In genomic region chr19:1862424-1863307, GRCh38 we compare ENCODE assay signal across 8 cellular contexts. TPM values are rescaled to one million over a fixed set of nuclear protein-coding genes. Genes with fewer than 3 reads are reported as not detected.
DNase-seq lines count a peak whose midpoint lies in the region; ATAC-seq and TF ChIP-seq lines count a peak whose summit lies in the region.

No MANE protein-coding gene starts in this region.

- no peak overlapping the region for H2BK12ac ChIP-seq in H9 (ENCODE audit: insufficient read length, low read depth, low read length)

- POLR2A ChIA-PET in OCI-LY7 (lab: Charles Lee): no interaction called here

- H3K9me3 ChIP-seq in H9 (ENCODE audit: control insufficient read depth, low read depth, low read length) (no peaks in the 10 kb centered on the region), OCI-LY7 (ENCODE audit: low read length) (no peaks in the 10 kb centered on the region), iPS-18a (ENCODE audit: control insufficient read depth, low read depth, low read length) (no peaks in the 10 kb centered on the region)

- no peak overlapping the region for H2AK5ac ChIP-seq in H9 (ENCODE audit: insufficient read length, low read length)

- H3K4me2 ChIP-seq in H9 (ENCODE audit: insufficient read depth, insufficient read length, low read length): peak overlapping the region; percentile 84
- H3K4me2 ChIP-seq in OCI-LY7 (ENCODE audit: low read length): peak overlapping the region; percentile 98

- H3T11ph ChIP-seq in H9 (ENCODE audit: low read length): no peak overlapping the region

- no peak overlapping the region for H4K8ac ChIP-seq in H9 (replicated peaks; ENCODE audit: insufficient read length, low read depth, low read length)

- H3K27ac ChIP-seq in H9 (ENCODE audit: insufficient read length, low read depth, low read length): no peak overlapping the region
- H3K27ac ChIP-seq in OCI-LY7 (ENCODE audit: low read depth, low read length, poor library complexity, severe bottlenecking): peak overlapping the region; percentile 68
- H3K27ac ChIP-seq in iPS-18a (ENCODE audit: low read length): no peak overlapping the region

- intact Hi-C loops in OCI-LY7 (cut with micrococcal nuclease; ENCODE audit: unreplicated experiment): no loop called here

- CTCF ChIA-PET in OCI-LY7 (lab: Charles Lee; ENCODE audit: unreplicated experiment): no interaction called here

- H3K9ac ChIP-seq in H9 (ENCODE audit: extremely low read depth, insufficient read length, low read length) (peak overlapping the region; percentile 51), iPS-18a (ENCODE audit: low read length) (peak overlapping the region; percentile 52)

- DNase-seq in DMS53 (lab: John Stamatoyannopoulos, UW) (peak; percentile 69), H9 (no peak), OCI-LY7 (ENCODE audit: low spot score) (peak; percentile 58)
- peak; percentile 68 for DNase-seq in activated naive CD4-positive, alpha-beta T cell treated with anti-CD3 and anti-CD28 coated beads, Interleukin-2, amount 50 U/mL, for 16 hours
- DNase-seq in stimulated activated CD4-positive, alpha-beta T cell treated with anti-CD3 and anti-CD28 coated beads, Interleukin-1b, Interleukin-23, amount 100 ng/mL, for 48 hours: peak; percentile 53

- no TSS peak for BruUV-seq in OCI-LY7 (replicated peaks; lab: Mats Ljungman, UMichigan)

- H3K4me1 ChIP-seq in H9 (ENCODE audit: insufficient read depth, low read length): peaks cover 3% of the 10 kb centered on the region; the same call in 1 of the 2 replicates
- peaks cover 48% of the 10 kb centered on the region for H3K4me1 ChIP-seq in OCI-LY7 (ENCODE audit: insufficient read depth, low read length, poor library complexity, severe bottlenecking)
- H3K4me1 ChIP-seq in iPS-18a (ENCODE audit: control insufficient read depth, low read depth, low read length): peaks cover 31% of the 10 kb centered on the region

- H2BK120ac ChIP-seq in H9 (ENCODE audit: low read depth, low read length, poor library complexity, severe bottlenecking): no peak overlapping the region

- peaks cover 14% of the 10 kb centered on the region for H3K23me2 ChIP-seq in H9 (ENCODE audit: insufficient read length, low read depth, low read length, poor library complexity, severe bottlenecking)

- no peak overlapping the region for H3K23ac ChIP-seq in H9 (ENCODE audit: insufficient read length, low read depth, low read length)

- H3K56ac ChIP-seq in H9 (ENCODE audit: insufficient read length, low read depth, low read length): no peak overlapping the region

- H3K27me3 ChIP-seq in H9 (ENCODE audit: insufficient read depth, low read length) (no peaks in the 10 kb centered on the region; the same call in 1 of the 2 replicates), iPS-18a (ENCODE audit: control insufficient read depth, insufficient read depth, low read length) (peaks cover 38% of the 10 kb centered on the region)

- no peak overlapping the region for H3K14ac ChIP-seq in H9 (ENCODE audit: insufficient read depth, low read length)

- H3K79me2 ChIP-seq in H9 (ENCODE audit: insufficient read depth, low read length) (peaks cover 34% of the 10 kb centered on the region; the same call in 1 of the 2 replicates), OCI-LY7 (ENCODE audit: insufficient read depth, low read depth, low read length) (peaks cover 47% of the 10 kb centered on the region)

- H3K4me3 ChIP-seq in OCI-LY7 (ENCODE audit: low read depth, low read length, poor library complexity, severe bottlenecking) (peak overlapping the region; percentile 97), iPS-18a (ENCODE audit: low read length) (peak overlapping the region; percentile 73)

- no peak overlapping the region for H4K5ac ChIP-seq in H9 (ENCODE audit: insufficient read length, low read depth, low read length)

- H3K79me1 ChIP-seq in H9 (ENCODE audit: insufficient read depth, low read depth, low read length, poor library complexity, severe bottlenecking): peaks cover 6% of the 10 kb centered on the region

- no peaks in the 10 kb centered on the region; a peak in 1 of 5 replicates for H3K9me3 Mint-ChIP-seq in H9

- peak overlapping the region; percentile 86 to 93 for H3K4me3 Mint-ChIP-seq in H9

- H4K20me1 ChIP-seq in H9 (ENCODE audit: control insufficient read depth, insufficient read depth, insufficient read length): peaks cover 3% of the 10 kb centered on the region
- H4K20me1 ChIP-seq in OCI-LY7 (ENCODE audit: insufficient read depth, low read length): peaks cover 23% of the 10 kb centered on the region

- H2AFZ ChIP-seq in H9 (ENCODE audit: low read length) (no peak overlapping the region), OCI-LY7 (ENCODE audit: low read length) (no peak overlapping the region)

- no peak overlapping the region for H2BK5ac ChIP-seq in H9 (ENCODE audit: insufficient read length, low read length)

- TF ChIP-seq CTCF in H9 (conservative IDR thresholded peaks at IDR 0.05): no peak
- TF ChIP-seq CTCF in OCI-LY7 (conservative IDR thresholded peaks at IDR 0.05; ENCODE audit: low read length): no peak

- no peak for ATAC-seq in GM21423 (IDR thresholded peaks at IDR 0.05; ENCODE audit: unreplicated experiment)
- ATAC-seq in HG03439 (IDR thresholded peaks at IDR 0.05; ENCODE audit: unreplicated experiment): no peak

- peaks cover 28 to 45% of the 10 kb centered on the region in 2 experiments for H3K4me1 Mint-ChIP-seq in H9

- H3K27me3 Mint-ChIP-seq in H9 (ENCODE audit: low read depth): peaks cover 6% of the 10 kb centered on the region

- no peaks in the 10 kb centered on the region for H3K9me2 ChIP-seq in OCI-LY7 (ENCODE audit: insufficient read depth, low read length)

- H4K91ac ChIP-seq in H9 (ENCODE audit: insufficient read length, low read depth, low read length): no peak overlapping the region

- H3K4ac ChIP-seq in H9 (ENCODE audit: low read depth, low read length): no peak overlapping the region

- no CpG with 5 or more reads among the region's 106 CpGs for WGBS in H9 (ENCODE audit: extremely low coverage, insufficient read length, low lambda C conversion rate)

- no peaks in the 10 kb centered on the region for H3K36me3 Mint-ChIP-seq in H9 (ENCODE audit: insufficient read depth in 1 of 3, low read depth in 3 of 3)

- H3K36me3 ChIP-seq in OCI-LY7 (ENCODE audit: insufficient read depth, low read length): peaks cover 17% of the 10 kb centered on the region; the same call in 1 of the 2 replicates
- H3K36me3 ChIP-seq in iPS-18a (ENCODE audit: control insufficient read depth, low read depth, low read length): no peaks in the 10 kb centered on the region

- H2BK20ac ChIP-seq in H9 (ENCODE audit: low read depth, low read length, poor library complexity, severe bottlenecking): no peak overlapping the region

- no peak overlapping the region for H3K18ac ChIP-seq in H9 (ENCODE audit: insufficient read length, low read depth, low read length)

- peak overlapping the region in 2 of 3 experiments; percentile 48 to 80; a peak in 2 of 7 replicates for H3K27ac Mint-ChIP-seq in H9

- no peak overlapping the region; the same call in 1 of the 2 replicates for H2BK15ac ChIP-seq in H9 (ENCODE audit: low read depth, low read length)

RNA-seq across cellular contexts. Expression of gene KLF16, which starts 0.7 kb away (rescaled TPM):
- total RNA-seq in H9 (2021) (66.5 and 66.8 TPM in 2 replicates), OCI-LY7 (2022) (39.1 and 44.4 TPM in 2 replicates)
- total RNA-seq in OCI-LY7 (2014; rRNA removed; shearing (Covaris generic)): 9.4 and 9.6 TPM in 2 replicates

RNA-seq across cellular contexts. Expression of gene REXO1, which starts 14.4 kb away (rescaled TPM):
- total RNA-seq in H9 (2021) (45.6 and 56.8 TPM in 2 replicates), OCI-LY7 (2022) (52.8 and 54.9 TPM in 2 replicates)
- 13.9 and 24.0 TPM in 2 replicates for total RNA-seq in OCI-LY7 (2014; rRNA removed; shearing (Covaris generic))

RNA-seq across cellular contexts. Expression of gene ABHD17A, which starts 22.6 kb away (rescaled TPM):
- total RNA-seq in H9 (2021) (47.5 and 50.3 TPM in 2 replicates), OCI-LY7 (2022) (64.2 and 71.3 TPM in 2 replicates)
- total RNA-seq in OCI-LY7 (2014; rRNA removed; shearing (Covaris generic)): 98.7 and 130 TPM in 2 replicates

RNA-seq across cellular contexts. Expression of gene ADAT3, which starts 42.5 kb away (rescaled TPM):
- total RNA-seq in H9 (2021) (12.2 and 12.9 TPM in 2 replicates), OCI-LY7 (2022) (13.1 and 16.4 TPM in 2 replicates)
- 5.6 and 7.9 TPM in 2 replicates for total RNA-seq in OCI-LY7 (2014; rRNA removed; shearing (Covaris generic))

RNA-seq across cellular contexts. Expression of gene SCAMP4, which starts 42.5 kb away (rescaled TPM):
- total RNA-seq in H9 (2021) (65.0 and 69.0 TPM in 2 replicates), OCI-LY7 (2022) (46.4 and 49.9 TPM in 2 replicates)
- 13.4 and 21.3 TPM in 2 replicates for total RNA-seq in OCI-LY7 (2014; rRNA removed; shearing (Covaris generic))
